1 cellular context compared by ENCODE assay signal in the genomic region with DNA sequence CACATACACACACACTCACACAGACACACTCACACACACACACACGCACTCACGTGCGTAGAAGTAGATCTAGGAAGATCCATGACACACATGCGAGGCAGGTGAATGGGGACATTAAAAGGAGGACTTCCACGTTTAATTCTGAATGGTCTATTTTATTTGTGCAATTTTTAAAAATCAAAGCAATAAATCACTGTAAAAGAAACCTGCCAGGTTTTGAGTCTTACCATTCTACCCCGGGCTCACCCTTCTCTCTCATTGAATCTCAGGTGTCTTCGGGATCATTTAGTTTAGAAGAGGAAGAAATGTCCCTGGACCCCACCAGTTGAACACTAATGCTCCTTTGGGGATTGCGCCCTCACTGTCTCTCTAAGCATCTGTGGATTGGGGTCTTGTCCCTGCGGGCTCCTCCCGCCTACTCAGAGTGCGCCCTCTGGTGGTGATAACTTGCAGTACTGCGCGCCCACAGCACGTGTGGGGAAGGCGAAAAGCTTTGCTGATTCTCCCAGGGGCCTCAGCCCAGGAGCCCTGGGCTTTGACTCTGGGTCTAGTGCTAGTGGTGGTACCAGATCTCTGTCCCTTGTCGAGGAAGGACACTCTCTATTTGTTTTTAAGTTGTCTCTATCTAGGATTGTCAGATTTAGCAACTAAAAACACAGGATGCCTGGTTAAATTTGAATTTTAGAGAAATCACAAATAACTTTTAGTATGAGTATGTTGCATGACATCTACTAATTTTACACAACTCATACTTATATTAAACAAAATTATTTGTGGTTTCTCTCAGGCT.
TF ChIP-seq lines count a peak whose summit lies in the region.

No MANE protein-coding gene starts in this region.

TF ChIP-seq in endothelial cell of umbilical vein, 7 proteins besides CTCF, POLR2A, EP300 and RAD21 (continued from another document):
- TF ChIP-seq JUN (IDR thresholded peaks at IDR 0.05; ENCODE audit: borderline replicate concordance, insufficient read depth, insufficient read length, low read depth) (no peak), GATA2 (IDR thresholded peaks at IDR 0.05; ENCODE audit: insufficient read depth, insufficient read length, low read depth, low read length) (no peak)
